Comparison of ENCODE assay signal across 1 cellular context in the genomic region with DNA sequence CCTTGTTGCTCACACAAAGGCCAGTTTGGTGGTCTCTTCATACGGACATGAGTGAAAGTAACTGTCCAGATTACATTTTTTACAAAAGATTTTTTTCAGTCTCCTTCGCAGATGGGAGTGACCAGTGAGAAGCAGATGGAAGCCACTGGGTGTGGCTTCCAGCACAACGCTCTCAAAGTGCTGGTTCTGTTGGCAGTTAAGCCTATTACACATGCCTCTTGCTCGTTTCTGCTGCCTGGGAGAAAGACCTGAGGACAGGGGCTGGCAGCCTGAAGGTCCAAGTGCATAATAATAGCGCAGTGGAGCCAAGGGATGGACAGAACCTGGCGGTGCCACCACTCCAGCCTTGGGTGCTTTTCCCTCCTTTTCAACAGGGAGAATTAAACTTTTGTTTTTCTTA.
A peak's percentile ranks its signal among the peaks of the same experiment; 100 is the strongest.
TF ChIP-seq lines count a peak whose summit lies in the region.

No MANE protein-coding gene starts in this region.

TF ChIP-seq in K562, 482 proteins besides CTCF, POLR2A, EP300 and RAD21:
- no peak for TF ChIP-seq SMARCB1 (IDR thresholded peaks at IDR 0.05; ENCODE audit: insufficient read length, low read depth)
- TF ChIP-seq BCL6 (CRISPR knock-in tag; IDR thresholded peaks at IDR 0.05): no peak
- TF ChIP-seq SIRT6 (IDR thresholded peaks at IDR 0.05; ENCODE audit: low read depth, low read length): no peak
- TF ChIP-seq HMG20B (CRISPR knock-in tag; IDR thresholded peaks at IDR 0.05): no peak
- no peak for TF ChIP-seq ELF2 (CRISPR knock-in tag; IDR thresholded peaks at IDR 0.05)
- no peak for TF ChIP-seq KLF16 (IDR thresholded peaks at IDR 0.05)
- TF ChIP-seq CXXC5 (CRISPR knock-in tag; IDR thresholded peaks at IDR 0.05): peak; percentile 20; the same call in 1 of the 2 replicates
